2 cellular contexts compared by ENCODE assay signal in the genomic region with DNA sequence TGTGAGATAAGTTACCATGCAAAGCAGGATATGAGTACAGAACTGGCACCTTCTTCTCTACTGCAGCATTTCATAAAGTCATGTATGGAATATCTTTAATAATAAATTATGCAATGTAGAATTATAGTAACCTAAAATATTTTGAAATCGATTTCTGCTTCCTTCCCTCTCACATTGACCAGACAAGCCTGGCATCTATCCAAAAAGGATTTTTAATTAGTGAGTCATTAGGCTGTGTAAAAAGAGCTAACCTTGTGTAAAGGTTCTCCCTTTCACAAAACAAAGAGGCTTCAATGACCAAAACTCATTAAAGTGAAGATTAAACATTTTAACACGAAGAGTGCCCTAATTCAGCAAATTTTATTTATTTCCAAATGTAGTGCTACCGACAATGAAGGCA.
TF ChIP-seq lines count a peak whose summit lies in the region.

No MANE protein-coding gene starts in this region.

TF ChIP-seq in IMR-90, 13 proteins besides CTCF, POLR2A, EP300 and RAD21:
- no peak for TF ChIP-seq SMC3 (IDR thresholded peaks at IDR 0.05; ENCODE audit: low read depth, low read length)
- no peak for TF ChIP-seq BHLHE40 (IDR thresholded peaks at IDR 0.05; ENCODE audit: low read depth, low read length)
- no peak for TF ChIP-seq FOS (IDR thresholded peaks at IDR 0.05; ENCODE audit: low read depth, low read length)
- no peak for TF ChIP-seq CEBPB (IDR thresholded peaks at IDR 0.05; ENCODE audit: low read depth, low read length)
- no peak for TF ChIP-seq MAZ (IDR thresholded peaks at IDR 0.05; ENCODE audit: borderline replicate concordance, low read depth, low read length)
- TF ChIP-seq, protein P1, sequence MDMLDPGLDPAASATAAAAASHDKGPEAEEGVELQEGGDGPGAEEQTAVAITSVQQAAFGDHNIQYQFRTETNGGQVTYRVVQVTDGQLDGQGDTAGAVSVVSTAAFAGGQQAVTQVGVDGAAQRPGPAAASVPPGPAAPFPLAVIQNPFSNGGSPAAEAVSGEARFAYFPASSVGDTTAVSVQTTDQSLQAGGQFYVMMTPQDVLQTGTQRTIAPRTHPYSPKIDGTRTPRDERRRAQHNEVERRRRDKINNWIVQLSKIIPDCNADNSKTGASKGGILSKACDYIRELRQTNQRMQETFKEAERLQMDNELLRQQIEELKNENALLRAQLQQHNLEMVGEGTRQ (IDR thresholded peaks at IDR 0.05; ENCODE audit: low read depth, low read length) = no peak
- TF ChIP-seq RCOR1 (IDR thresholded peaks at IDR 0.05; ENCODE audit: insufficient replicate concordance, low read length) = no peak
- no peak for TF ChIP-seq RFX5 (IDR thresholded peaks at IDR 0.05; ENCODE audit: low read depth, low read length)
- no peak for TF ChIP-seq MXI1 (IDR thresholded peaks at IDR 0.05; ENCODE audit: borderline replicate concordance, low read depth, low read length)
- TF ChIP-seq ELK1 (IDR thresholded peaks at IDR 0.05; ENCODE audit: borderline replicate concordance, low read depth, low read length) = no peak
- TF ChIP-seq MAFK (IDR thresholded peaks at IDR 0.05; ENCODE audit: low read depth, low read length) = no peak
- no peak for TF ChIP-seq NFE2L2 (IDR thresholded peaks at IDR 0.05; ENCODE audit: low read depth, low read length)
- no peak for TF ChIP-seq CHD1 (IDR thresholded peaks at IDR 0.05; ENCODE audit: low read depth, low read length)

TF ChIP-seq in GM23338, 12 proteins besides CTCF, POLR2A, EP300 and RAD21:
- TF ChIP-seq JUNB (IDR thresholded peaks at IDR 0.05; ENCODE audit: unreplicated experiment) = no peak
- TF ChIP-seq, protein P2, sequence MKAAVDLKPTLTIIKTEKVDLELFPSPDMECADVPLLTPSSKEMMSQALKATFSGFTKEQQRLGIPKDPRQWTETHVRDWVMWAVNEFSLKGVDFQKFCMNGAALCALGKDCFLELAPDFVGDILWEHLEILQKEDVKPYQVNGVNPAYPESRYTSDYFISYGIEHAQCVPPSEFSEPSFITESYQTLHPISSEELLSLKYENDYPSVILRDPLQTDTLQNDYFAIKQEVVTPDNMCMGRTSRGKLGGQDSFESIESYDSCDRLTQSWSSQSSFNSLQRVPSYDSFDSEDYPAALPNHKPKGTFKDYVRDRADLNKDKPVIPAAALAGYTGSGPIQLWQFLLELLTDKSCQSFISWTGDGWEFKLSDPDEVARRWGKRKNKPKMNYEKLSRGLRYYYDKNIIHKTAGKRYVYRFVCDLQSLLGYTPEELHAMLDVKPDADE (IDR thresholded peaks at IDR 0.05) = no peak
- TF ChIP-seq NANOG (IDR thresholded peaks at IDR 0.05; ENCODE audit: borderline replicate concordance) = no peak
- TF ChIP-seq ZNF331 (CRISPR knock-in tag; IDR thresholded peaks at IDR 0.05; ENCODE audit: low read depth) = no peak
- no peak for TF ChIP-seq CREB1 (CRISPR knock-in tag; IDR thresholded peaks at IDR 0.05; ENCODE audit: low read depth)
- TF ChIP-seq EZH2phosphoT487 (IDR thresholded peaks at IDR 0.05; ENCODE audit: unreplicated experiment) = no peak
- no peak for TF ChIP-seq STAT1 (IDR thresholded peaks at IDR 0.05; ENCODE audit: unreplicated experiment)
- no peak for TF ChIP-seq ZNF114 (CRISPR knock-in tag; IDR thresholded peaks at IDR 0.05)
- TF ChIP-seq, protein P3, sequence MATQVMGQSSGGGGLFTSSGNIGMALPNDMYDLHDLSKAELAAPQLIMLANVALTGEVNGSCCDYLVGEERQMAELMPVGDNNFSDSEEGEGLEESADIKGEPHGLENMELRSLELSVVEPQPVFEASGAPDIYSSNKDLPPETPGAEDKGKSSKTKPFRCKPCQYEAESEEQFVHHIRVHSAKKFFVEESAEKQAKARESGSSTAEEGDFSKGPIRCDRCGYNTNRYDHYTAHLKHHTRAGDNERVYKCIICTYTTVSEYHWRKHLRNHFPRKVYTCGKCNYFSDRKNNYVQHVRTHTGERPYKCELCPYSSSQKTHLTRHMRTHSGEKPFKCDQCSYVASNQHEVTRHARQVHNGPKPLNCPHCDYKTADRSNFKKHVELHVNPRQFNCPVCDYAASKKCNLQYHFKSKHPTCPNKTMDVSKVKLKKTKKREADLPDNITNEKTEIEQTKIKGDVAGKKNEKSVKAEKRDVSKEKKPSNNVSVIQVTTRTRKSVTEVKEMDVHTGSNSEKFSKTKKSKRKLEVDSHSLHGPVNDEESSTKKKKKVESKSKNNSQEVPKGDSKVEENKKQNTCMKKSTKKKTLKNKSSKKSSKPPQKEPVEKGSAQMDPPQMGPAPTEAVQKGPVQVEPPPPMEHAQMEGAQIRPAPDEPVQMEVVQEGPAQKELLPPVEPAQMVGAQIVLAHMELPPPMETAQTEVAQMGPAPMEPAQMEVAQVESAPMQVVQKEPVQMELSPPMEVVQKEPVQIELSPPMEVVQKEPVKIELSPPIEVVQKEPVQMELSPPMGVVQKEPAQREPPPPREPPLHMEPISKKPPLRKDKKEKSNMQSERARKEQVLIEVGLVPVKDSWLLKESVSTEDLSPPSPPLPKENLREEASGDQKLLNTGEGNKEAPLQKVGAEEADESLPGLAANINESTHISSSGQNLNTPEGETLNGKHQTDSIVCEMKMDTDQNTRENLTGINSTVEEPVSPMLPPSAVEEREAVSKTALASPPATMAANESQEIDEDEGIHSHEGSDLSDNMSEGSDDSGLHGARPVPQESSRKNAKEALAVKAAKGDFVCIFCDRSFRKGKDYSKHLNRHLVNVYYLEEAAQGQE (IDR thresholded peaks at IDR 0.05; ENCODE audit: unreplicated experiment) = no peak
- TF ChIP-seq ZNF462 (CRISPR knock-in tag; IDR thresholded peaks at IDR 0.05) = no peak
- no peak for TF ChIP-seq EZH2 (IDR thresholded peaks at IDR 0.05; ENCODE audit: low read depth, unreplicated experiment)
- no peak for TF ChIP-seq POLR2AphosphoS5 (IDR thresholded peaks at IDR 0.05; ENCODE audit: low read depth)
